In genomic region chr3:111768571-111769100, GRCh38 we compare ENCODE assay signal across 10 cellular contexts.
DNase-seq lines count a peak whose midpoint lies in the region; ATAC-seq and TF ChIP-seq lines count a peak whose summit lies in the region.
"Had no signal": no experiment of that assay in that cellular context is flagged by ENCODE, and none has a peak within 500 bp of the region (broad histone marks: within the 10 kb centered on the region; RNA-seq: fewer than 3 reads in every experiment).

No MANE protein-coding gene starts in this region.

- H3K9me3 ChIP-seq in A673 (ENCODE audit: low read depth, low read length, poor library complexity, severe bottlenecking) (no peaks in the 10 kb centered on the region), Karpas-422 (ENCODE audit: low read length) (no peaks in the 10 kb centered on the region), right lobe of liver (no peaks in the 10 kb centered on the region)

- H3K27ac ChIP-seq in A673 (ENCODE audit: low read depth, low read length, poor library complexity, severe bottlenecking) (no peak overlapping the region), Karpas-422 (ENCODE audit: low read length) (peak overlapping the region; percentile 94), right lobe of liver (peak overlapping the region; percentile 56 to 88 (median 72))

- TF ChIP-seq CTCF in A673 (conservative IDR thresholded peaks at IDR 0.05; ENCODE audit: low read depth, low read length), result no peak
- no peak for TF ChIP-seq CTCF in right lobe of liver (IDR thresholded peaks at IDR 0.05)
- TF ChIP-seq CTCF in omental fat pad (IDR thresholded peaks at IDR 0.05), result no peak

- no peaks in the 10 kb centered on the region for H3K27me3 ChIP-seq in A673 (replicated peaks; ENCODE audit: insufficient read depth, low read depth, low read length, poor library complexity)
- no peaks in the 10 kb centered on the region for H3K27me3 ChIP-seq in Karpas-422 (ENCODE audit: low read length)
- no peaks in the 10 kb centered on the region for H3K27me3 ChIP-seq in right lobe of liver

- no peaks in the 10 kb centered on the region for H3K9me2 ChIP-seq in Karpas-422 (replicated peaks; ENCODE audit: insufficient read depth, low read length)

- intact Hi-C loops in A673 (cut with micrococcal nuclease; ENCODE audit: unreplicated experiment) (no loop called here), right lobe of liver (cut with DNase I) (no loop called here)

- BruUV-seq in A673 (replicated peaks; lab: Mats Ljungman, UMichigan), result no TSS peak

- no peak overlapping the region for H2AFZ ChIP-seq in Karpas-422 (ENCODE audit: low read length)

- no peaks in the 10 kb centered on the region for H3K79me2 ChIP-seq in Karpas-422 (ENCODE audit: low read length)

- H4K20me1 ChIP-seq in Karpas-422 (ENCODE audit: insufficient read depth, low read depth, low read length), result no peaks in the 10 kb centered on the region

- H3K4me2 ChIP-seq in Karpas-422 (ENCODE audit: low read depth, low read length, poor library complexity, severe bottlenecking), result peak overlapping the region; percentile 64

- WGBS in right lobe of liver (ENCODE audit: insufficient coverage, low coverage, low lambda C conversion rate, missing lambda C conversion rate), result 21% methylated on average over 4 of the region's 7 CpGs

- POLR2A ChIA-PET in A673 (lab: Charles Lee; ENCODE audit: low non-redundant PET), result no interaction called here

- ATAC-seq in right lobe of liver, result peak; percentile 2 to 52 (median 35)
- no peak for ATAC-seq in omental fat pad (ENCODE audit: low FRiP score)
- no peak for ATAC-seq in GM18868 (IDR thresholded peaks at IDR 0.05; ENCODE audit: unreplicated experiment)
- ATAC-seq: K562 had no signal

- H3K36me3 ChIP-seq in A673 (ENCODE audit: insufficient read depth, low read length, poor library complexity, severe bottlenecking) (no peaks in the 10 kb centered on the region), Karpas-422 (ENCODE audit: insufficient read depth, low read length) (no peaks in the 10 kb centered on the region), right lobe of liver (no peaks in the 10 kb centered on the region)

- peak overlapping the region; percentile 52 for H3K9ac ChIP-seq in Karpas-422 (ENCODE audit: low read length)

- CTCF ChIA-PET in A673 (lab: Charles Lee), result no interaction called here

- peak; percentile 41 for DNase-seq in A673 (ENCODE audit: low spot score)
- no peak for DNase-seq in Karpas-422
- peak; percentile 83 to 87 for DNase-seq in dermis microvascular lymphatic vessel endothelial cell (ENCODE audit: low read depth in 2 of 2)
- DNase-seq in right lobe of liver, result peak in 1 of 3 donors; percentile 57
- no peak for DNase-seq in omental fat pad (ENCODE audit: low spot score)
- no peak for DNase-seq in NCI-H2029 (lab: John Stamatoyannopoulos, UW)
- no peak for DNase-seq in SHP77 treated with DMSO at 0.1 percent for 48 hours (lab: John Stamatoyannopoulos, UW)
- DNase-seq: amygdala had no signal

- H3K4me3 ChIP-seq in A673 (ENCODE audit: low read depth, low read length, poor library complexity, severe bottlenecking), result no peak overlapping the region
- no peak overlapping the region for H3K4me3 ChIP-seq in Karpas-422 (ENCODE audit: low read length)
- no peak overlapping the region for H3K4me3 ChIP-seq in right lobe of liver
- H3K4me3 ChIP-seq: K562 had no signal

- H3K4me1 ChIP-seq in A673 (ENCODE audit: insufficient read depth, low read length, poor library complexity, severe bottlenecking) (no peaks in the 10 kb centered on the region), Karpas-422 (ENCODE audit: low read length) (peaks cover 87% of the 10 kb centered on the region), right lobe of liver (peaks cover 0 to 62% (median 23%) of the 10 kb centered on the region in 4 donors)

- TF ChIP-seq POLR2A in right lobe of liver (IDR thresholded peaks at IDR 0.05), result no peak

Comparison
In these comparisons a context has a peak if more than half of its experiments do, and no peak if none do; other contexts are left out.
1. DNase-seq: peak in A673 (single experiment) and dermis microvascular lymphatic vessel endothelial cell (2 of 2); none in Karpas-422 (single experiment), omental fat pad (single experiment), NCI-H2029 (single experiment) and SHP77 treated with DMSO at 0.1 percent for 48 hours (single experiment).
2. ATAC-seq: peak in right lobe of liver (4 of 4); none in omental fat pad (single experiment) and GM18868 (single experiment).